In the genomic region with DNA sequence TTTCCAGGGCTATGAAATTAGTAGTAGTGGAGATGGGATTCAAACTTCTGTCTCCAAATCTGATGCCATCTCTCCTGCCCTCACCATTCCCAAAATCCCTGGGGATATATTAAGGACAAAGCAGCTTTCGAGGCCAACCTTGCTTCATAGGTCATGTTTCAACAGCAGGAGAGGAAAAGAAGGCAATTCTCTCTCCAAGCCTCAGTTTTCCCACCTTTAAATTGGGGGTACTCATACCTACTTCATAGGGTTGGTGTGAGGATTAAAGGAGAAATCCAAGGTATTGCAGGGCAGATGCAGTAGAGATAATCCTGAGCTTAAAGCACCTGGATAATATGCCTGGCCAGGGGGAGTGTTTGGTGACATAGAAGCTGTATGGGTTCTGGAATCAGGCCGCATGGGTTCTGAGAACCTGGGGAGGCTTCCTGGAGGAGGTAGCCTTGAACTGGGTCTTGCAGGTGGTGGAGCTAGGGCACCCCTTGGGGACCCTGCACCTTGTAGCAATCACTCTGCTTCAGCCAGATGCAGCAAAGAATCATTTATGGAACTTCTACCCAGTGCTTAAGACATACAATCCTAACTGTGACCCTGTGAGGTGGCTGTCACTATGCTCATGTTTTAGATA, we compare ENCODE assay signal across 19 cellular contexts. TPM values are rescaled to one million over a fixed set of nuclear protein-coding genes. Genes with fewer than 3 reads are reported as not detected.
DNase-seq lines count a peak whose midpoint lies in the region; ATAC-seq, FAIRE-seq and TF ChIP-seq lines count a peak whose summit lies in the region.
"Had no signal": no experiment of that assay in that cellular context is flagged by ENCODE, and none has a peak within 500 bp of the region (broad histone marks: within the 10 kb centered on the region; RNA-seq: fewer than 3 reads in every experiment).

No MANE protein-coding gene starts in this region.

- H3K9me3 ChIP-seq in K562 (replicated peaks; ENCODE audit: control insufficient read depth, insufficient read depth, low read depth, low read length) (no peaks in the 10 kb centered on the region), aorta (ENCODE audit: control insufficient read depth, low read length) (no peaks in the 10 kb centered on the region)
- H3K9me3 ChIP-seq: A549, Caco-2, HAP-1 had no signal

- no peak overlapping the region for H3K9ac ChIP-seq in K562 (ENCODE audit: insufficient read depth in 1 of 2, low read depth in 2 of 2, low read length in 2 of 2)

- H3K4me1 Mint-ChIP-seq in activated CD4-positive, alpha-beta T cell treated with anti-CD3 and anti-CD28 coated beads, Interleukin-2, amount 10 ng/mL, durations not matched to agents 24 days and 14 days: peaks cover 7% of the 10 kb centered on the region
- H3K4me1 Mint-ChIP-seq in activated CD4-positive, alpha-beta T cell treated with anti-CD3 and anti-CD28 coated beads, Interleukin-2, amount 10 ng/mL, durations not matched to agents 7 days and 5 days: no peaks in the 10 kb centered on the region

- CTCF ChIA-PET in activated CD4-positive, alpha-beta T cell treated with anti-CD3 and anti-CD28 coated beads, Interleukin-2, amount 10 ng/mL, durations not matched to agents 7 days and 5 days (lab: Charles Lee): interaction anchor here (1.0 to 1.6 kb wide), 3 partner anchors 9 to 54 kb away, joined by 3 to 5 read pairs (median 4); no protein-coding TSS in a partner anchor
- CTCF ChIA-PET in K562 (lab: Yijun Ruan, JAX; ENCODE audit: low intra/inter-chr PET ratio): no interaction called here

- no peaks in the 10 kb centered on the region for H3K36me3 Mint-ChIP-seq in activated CD4-positive, alpha-beta T cell treated with anti-CD3 and anti-CD28 coated beads, Interleukin-2, amount 10 ng/mL, durations not matched to agents 24 days and 14 days (ENCODE audit: low read depth)
- no peaks in the 10 kb centered on the region for H3K36me3 Mint-ChIP-seq in activated CD4-positive, alpha-beta T cell treated with anti-CD3 and anti-CD28 coated beads, Interleukin-2, amount 10 ng/mL, durations not matched to agents 7 days and 5 days (ENCODE audit: low read depth)

- in situ Hi-C loops in K562 (cut with MboI): no loop called here

- POLR2A ChIA-PET in activated CD4-positive, alpha-beta T cell treated with anti-CD3 and anti-CD28 coated beads, Interleukin-2, amount 10 ng/mL, durations not matched to agents 7 days and 5 days (lab: Charles Lee): interaction anchor here (1.1 kb wide), 1 partner anchor 11 kb away, joined by 6 read pairs; the partner anchor contains the start of gene IFFO2
- POLR2A ChIA-PET in K562 (lab: Yijun Ruan, JAX): interaction anchor here (0.7 to 1.3 kb wide), 2 partner anchors 9 to 20 kb away, joined by 3 to 4 read pairs; no protein-coding TSS in a partner anchor

- H3K27ac ChIP-seq in K562 (ENCODE audit: extremely low read depth, low read depth, low read length): no peak overlapping the region
- no peak overlapping the region for H3K27ac ChIP-seq in aorta (ENCODE audit: low read depth in 1 of 2, low read length in 2 of 2)
- H3K27ac ChIP-seq: 22Rv1, C4-2B had no signal

- no peak for TF ChIP-seq EP300 in K562 (IDR thresholded peaks at IDR 0.05; ENCODE audit: low read length)

- DNase-seq in activated CD4-positive, alpha-beta T cell treated with anti-CD3 and anti-CD28 coated beads, Interleukin-2, amount 10 ng/mL, durations not matched to agents 24 days and 14 days: no peak
- DNase-seq in activated CD4-positive, alpha-beta T cell treated with anti-CD3 and anti-CD28 coated beads, Interleukin-2, amount 10 ng/mL, durations not matched to agents 7 days and 5 days: no peak
- no peak for DNase-seq in K562 (ENCODE audit: extremely low read depth in 1 of 4, low spot score in 3 of 4)
- DNase-seq in mesenteric fat pad (ENCODE audit: low spot score): peak; percentile 11
- DNase-seq in aorta: peak; percentile 2 to 33
- DNase-seq: AML-193; Caco-2; CD4-positive, alpha-beta T cell; DMS79; GDM1 had no signal

- H3K4me3 Mint-ChIP-seq in activated CD4-positive, alpha-beta T cell treated with anti-CD3 and anti-CD28 coated beads, Interleukin-2, amount 10 ng/mL, durations not matched to agents 24 days and 14 days: no peak overlapping the region
- no peak overlapping the region for H3K4me3 Mint-ChIP-seq in activated CD4-positive, alpha-beta T cell treated with anti-CD3 and anti-CD28 coated beads, Interleukin-2, amount 10 ng/mL, durations not matched to agents 7 days and 5 days
- H3K4me3 Mint-ChIP-seq: CD4-positive, alpha-beta T cell had no signal

- no peaks in the 10 kb centered on the region for H3K9me3 Mint-ChIP-seq in activated CD4-positive, alpha-beta T cell treated with anti-CD3 and anti-CD28 coated beads, Interleukin-2, amount 10 ng/mL, durations not matched to agents 24 days and 14 days
- H3K9me3 Mint-ChIP-seq in activated CD4-positive, alpha-beta T cell treated with anti-CD3 and anti-CD28 coated beads, Interleukin-2, amount 10 ng/mL, durations not matched to agents 7 days and 5 days: no peaks in the 10 kb centered on the region
- H3K9me3 Mint-ChIP-seq: CD4-positive, alpha-beta T cell had no signal

- no peak for TF ChIP-seq POLR2A in K562 (conservative IDR thresholded peaks at IDR 0.05)

- no peak for ATAC-seq in K562
- ATAC-seq in aorta (ENCODE audit: low FRiP score): no peak
- no peak for ATAC-seq in activated CD4-positive, CD25-positive, alpha-beta regulatory T cell treated with anti-CD3 and anti-CD28 coated beads, Interleukin-2, amount 50 U/mL, for 24 hours
- no peak for ATAC-seq in GM21390 (IDR thresholded peaks at IDR 0.05; ENCODE audit: unreplicated experiment)
- ATAC-seq: A549 had no signal

- H3K4me1 ChIP-seq in K562 (replicated peaks in 1 of 2; ENCODE audit: control insufficient read depth in 2 of 2, insufficient read depth in 2 of 2, low read length in 2 of 2) (no peaks in the 10 kb centered on the region), aorta (ENCODE audit: control insufficient read depth in 1 of 2, insufficient read depth in 2 of 2, low read length in 2 of 2) (no peaks in the 10 kb centered on the region)
- H3K4me1 ChIP-seq: HAP-1 had no signal

- peaks cover 21% of the 10 kb centered on the region for H3K27me3 Mint-ChIP-seq in activated CD4-positive, alpha-beta T cell treated with anti-CD3 and anti-CD28 coated beads, Interleukin-2, amount 10 ng/mL, durations not matched to agents 24 days and 14 days
- H3K27me3 Mint-ChIP-seq in activated CD4-positive, alpha-beta T cell treated with anti-CD3 and anti-CD28 coated beads, Interleukin-2, amount 10 ng/mL, durations not matched to agents 7 days and 5 days: peaks cover 11% of the 10 kb centered on the region
- H3K27me3 Mint-ChIP-seq: CD4-positive, alpha-beta T cell had no signal

- no peak for FAIRE-seq in K562 (lab: Jason Lieb, UNC)
- FAIRE-seq: A549, D721Med, GM12892, GM18507 had no signal

- no peaks in the 10 kb centered on the region for H3K79me2 ChIP-seq in K562 (ENCODE audit: control insufficient read depth, insufficient read depth, low read length)

- H3K4me3 ChIP-seq in K562 (no peak overlapping the region), aorta (ENCODE audit: low read length in 2 of 2) (no peak overlapping the region)
- H3K4me3 ChIP-seq: A549, HAP-1 had no signal

- no peak overlapping the region for H2AFZ ChIP-seq in K562 (ENCODE audit: low read depth, low read length)

- no peak for TF ChIP-seq CTCF in K562 (IDR thresholded peaks at IDR 0.05 in 2 of 3, conservative IDR thresholded peaks at IDR 0.05 in 1 of 3; ENCODE audit: insufficient read depth in 2 of 3, low read depth in 1 of 3, low read length in 3 of 3)

- H3K4me2 ChIP-seq in K562 (ENCODE audit: insufficient read depth, low read length): no peak overlapping the region
- H3K4me2 ChIP-seq: A549 had no signal

- TF ChIP-seq RAD21 in K562 (CRISPR knock-in tag; conservative IDR thresholded peaks at IDR 0.05 in 1 of 2, IDR thresholded peaks at IDR 0.05 in 1 of 2): no peak

- H3K27ac Mint-ChIP-seq in activated CD4-positive, alpha-beta T cell treated with anti-CD3 and anti-CD28 coated beads, Interleukin-2, amount 10 ng/mL, durations not matched to agents 24 days and 14 days: peak overlapping the region; percentile 20
- no peak overlapping the region for H3K27ac Mint-ChIP-seq in activated CD4-positive, alpha-beta T cell treated with anti-CD3 and anti-CD28 coated beads, Interleukin-2, amount 10 ng/mL, durations not matched to agents 7 days and 5 days
- H3K27ac Mint-ChIP-seq: CD4-positive, alpha-beta T cell had no signal

- H3K36me3 ChIP-seq in K562 (ENCODE audit: control insufficient read depth, insufficient read depth, low read length): no peaks in the 10 kb centered on the region
- H3K36me3 ChIP-seq in aorta (ENCODE audit: control insufficient read depth in 1 of 2, insufficient read depth in 2 of 2, low read length in 1 of 2): no peaks in the 10 kb centered on the region
- H3K36me3 ChIP-seq: HAP-1 had no signal

- peaks cover 4% of the 10 kb centered on the region for H4K20me1 ChIP-seq in K562 (replicated peaks; ENCODE audit: control insufficient read depth, insufficient read depth, low read length)

- intact Hi-C loops in activated CD4-positive, alpha-beta T cell treated with anti-CD3 and anti-CD28 coated beads, Interleukin-2, amount 10 ng/mL, durations not matched to agents 24 days and 14 days (cut with micrococcal nuclease): no loop called here
- intact Hi-C loops in K562 (cut with micrococcal nuclease) (no loop called here), aorta (cut with DNase I) (no loop called here)

- no peaks in the 10 kb centered on the region for H3K9me1 ChIP-seq in K562 (ENCODE audit: control insufficient read depth, insufficient read depth, low read length)

- H3K27me3 ChIP-seq in K562 (ENCODE audit: control insufficient read depth in 2 of 2, insufficient read depth in 2 of 2, low read length in 2 of 2) (peaks cover 62 to 71% of the 10 kb centered on the region in 2 experiments), aorta (ENCODE audit: control insufficient read depth in 1 of 2, insufficient read depth in 2 of 2, low read length in 1 of 2) (no peaks in the 10 kb centered on the region)

- no TSS peak for BruUV-seq in K562 (replicated peaks; lab: Mats Ljungman, UMichigan)

- 5% methylated on average over 2 of the region's 2 CpGs for WGBS in K562 (ENCODE audit: insufficient coverage, low coverage, missing lambda C conversion rate)
- 93 to 96% methylated on average over 2 of the region's 2 CpGs for WGBS in aorta, 2 donors

RNA-seq across cellular contexts. Expression of gene IFFO2, which starts 10.7 kb away (rescaled TPM):
- total RNA-seq in activated CD4-positive, alpha-beta T cell treated with anti-CD3 and anti-CD28 coated beads, Interleukin-2, amount 10 ng/mL, durations not matched to agents 24 days and 14 days: 32.3 and 36.8 TPM in 2 replicates
- total RNA-seq in activated CD4-positive, alpha-beta T cell treated with anti-CD3 and anti-CD28 coated beads, Interleukin-2, amount 10 ng/mL, durations not matched to agents 7 days and 5 days: 10 to 100 TPM; 20.4 to 21.7 TPM
- total RNA-seq in K562 (2011; cell fraction: chromatin; rRNA removed; ENCODE audit: low replicate concordance): 0.12 TPM in 2 replicates
- total RNA-seq in K562 (2011; cell fraction: nucleolus; rRNA removed): 0.13 and 0.17 TPM in 2 replicates
- total RNA-seq in K562 (2011; cell fraction: nucleoplasm; rRNA removed): 0.15 and 0.38 TPM in 2 replicates
- total RNA-seq in K562 (2014; rRNA removed): 0.32 and 0.37 TPM in 2 replicates
- total RNA-seq in K562 (2014; rRNA removed; fragmentation: Illumina TruSeq; extraction: Trizol): 0.15 and 0.26 TPM in 2 replicates
- total RNA-seq in K562 (2015; rRNA removed; fragmentation: Illumina TruSeq; extraction: Trizol): 0.38 and 0.40 TPM in 2 replicates
- total RNA-seq in K562 (2021): 0.67 and 1.0 TPM in 2 replicates
- 0.20 and 0.49 TPM in 2 replicates for polyA plus RNA-seq in K562 (2011; rRNA removed)
- 0.78 and 0.85 TPM in 2 replicates for polyA plus RNA-seq in K562 (2011; cell fraction: cytosol; rRNA removed)
- polyA plus RNA-seq in K562 (2011; cell fraction: nucleus; rRNA removed): 0.15 and 0.47 TPM in 2 replicates
- polyA plus RNA-seq in K562 (2012): 0.81 and 1.1 TPM in 2 replicates
- 0.49 and 0.51 TPM in 2 replicates for polyA plus RNA-seq in K562 (2014; fragmentation: Illumina TruSeq; extraction: Trizol)
- polyA plus RNA-seq in K562 (2014; fragmentation: Nextera tagmentation; extraction: Ambion mirVana): not detected
- 0.44 and 0.50 TPM in 2 replicates for polyA plus RNA-seq in K562 (2014; rRNA removed)
- polyA minus RNA-seq in K562 (2011; rRNA and poly(A)+ RNA removed): 0.75 and 0.88 TPM in 2 replicates
- 0.46 and 0.76 TPM in 2 replicates for polyA minus RNA-seq in K562 (2011; cell fraction: cytosol; rRNA and poly(A)+ RNA removed)
- 0.22 and 0.27 TPM in 2 replicates for polyA minus RNA-seq in K562 (2011; cell fraction: nucleus; rRNA and poly(A)+ RNA removed)
- total RNA-seq in mesenteric fat pad: 10.1 TPM
- 10 to 100 TPM; 21.5 to 34.7 TPM for total RNA-seq in aorta
- polyA plus RNA-seq in aorta: 1 to 10 TPM; 3.9 to 5.4 TPM

Comparison
In these comparisons a context has a peak if more than half of its experiments do, and no peak if none do; other contexts are left out.
1. DNase-seq: peak in mesenteric fat pad (single experiment) and aorta (2 of 2); none in activated CD4-positive, alpha-beta T cell treated with anti-CD3 and anti-CD28 coated beads, Interleukin-2, amount 10 ng/mL, durations not matched to agents 24 days and 14 days (single experiment), activated CD4-positive, alpha-beta T cell treated with anti-CD3 and anti-CD28 coated beads, Interleukin-2, amount 10 ng/mL, durations not matched to agents 7 days and 5 days (single experiment) and K562 (0 of 4).